26 cellular contexts compared by ENCODE assay signal in genomic region chr12:83343767-83344166, GRCh38.
"Had no signal": no experiment of that assay in that cellular context is flagged by ENCODE, and none has a peak within 500 bp of the region (broad histone marks: within the 10 kb centered on the region; RNA-seq: fewer than 3 reads in every experiment).

No MANE protein-coding gene starts in this region.

- ATAC-seq: effector memory CD8-positive, alpha-beta T cell; esophagus mucosa; foreskin keratinocyte; gastrocnemius medialis; gastroesophageal sphincter; heart left ventricle; heart right ventricle had no signal

- H3K9me3 ChIP-seq: colonic mucosa, esophagus muscularis mucosa, esophagus squamous epithelium, gastrocnemius medialis, gastroesophageal sphincter, heart left ventricle had no signal

- H3K27ac ChIP-seq: colonic mucosa, coronary artery, dorsolateral prefrontal cortex, epithelial cell of prostate, esophagus muscularis mucosa, esophagus squamous epithelium, foreskin keratinocyte, gastrocnemius medialis, gastroesophageal sphincter, heart left ventricle, heart right ventricle had no signal

- DNase-seq: colonic mucosa; cortex of kidney; dermis blood vessel endothelial cell; dorsolateral prefrontal cortex; effector CD8-positive, alpha-beta T cell; effector memory CD4-positive, alpha-beta T cell; effector memory CD8-positive, alpha-beta T cell; endodermal cell; erythroblast; esophagus squamous epithelium; foreskin fibroblast; foreskin keratinocyte; foreskin melanocyte; gastrocnemius medialis; glutamatergic neuron; head of caudate nucleus; heart left ventricle; heart right ventricle had no signal

- FAIRE-seq: colon, endometrium, frontal cortex had no signal

- H3K4me3 ChIP-seq: colonic mucosa, coronary artery, dorsolateral prefrontal cortex, esophagus muscularis mucosa, esophagus squamous epithelium, gastrocnemius medialis, gastroesophageal sphincter, heart left ventricle, heart right ventricle had no signal

- H3K27me3 ChIP-seq: colonic mucosa, dorsolateral prefrontal cortex, esophagus muscularis mucosa, esophagus squamous epithelium, foreskin keratinocyte, gastrocnemius medialis, gastroesophageal sphincter, heart left ventricle, heart right ventricle had no signal

- H3K4me1 ChIP-seq: colonic mucosa, esophagus muscularis mucosa, esophagus squamous epithelium, foreskin keratinocyte, gastrocnemius medialis, gastroesophageal sphincter, heart left ventricle, heart right ventricle had no signal

- H3K36me3 ChIP-seq: colonic mucosa, esophagus muscularis mucosa, esophagus squamous epithelium, gastrocnemius medialis, gastroesophageal sphincter, heart left ventricle, heart right ventricle had no signal
